In the genomic region with DNA sequence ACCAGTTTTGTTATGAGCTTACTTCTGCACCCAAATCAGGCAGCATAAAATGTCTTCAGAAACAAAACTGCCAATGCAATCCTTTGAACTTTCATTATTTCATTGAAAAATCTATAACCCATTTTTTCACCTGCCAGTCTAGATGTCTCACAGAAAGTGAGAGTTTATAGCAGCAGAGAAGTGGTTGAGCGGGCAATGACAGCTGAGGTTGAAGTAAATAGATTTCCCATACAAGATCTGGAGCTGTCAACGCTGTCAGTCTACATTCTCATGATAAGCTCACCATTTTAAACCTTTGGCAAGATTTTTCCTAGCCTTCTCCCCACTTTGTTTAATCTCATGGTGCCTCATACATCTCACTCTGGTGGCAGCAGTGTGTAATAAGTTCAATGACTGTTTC, we compare ENCODE assay signal across 3 cellular contexts.
"Had no signal": no experiment of that assay in that cellular context is flagged by ENCODE, and none has a peak within 500 bp of the region (broad histone marks: within the 10 kb centered on the region; RNA-seq: fewer than 3 reads in every experiment).

No MANE protein-coding gene starts in this region.

- H3K4me3 ChIP-seq: GM12878 had no signal

- ATAC-seq: GM12878 had no signal

- DNase-seq: GDM1, GF-D8 had no signal
